8 cellular contexts compared by ENCODE assay signal in genomic region chr12:110688446-110689001, GRCh38. TPM values are rescaled to one million over a fixed set of nuclear protein-coding genes. Genes with fewer than 3 reads are reported as not detected.
DNase-seq lines count a peak whose midpoint lies in the region; ATAC-seq and TF ChIP-seq lines count a peak whose summit lies in the region.

No MANE protein-coding gene starts in this region.

- H3K36me3 ChIP-seq in lower lobe of right lung: no peaks in the 10 kb centered on the region
- H3K36me3 ChIP-seq in uterus: no peaks in the 10 kb centered on the region

- H3K4me1 ChIP-seq in lower lobe of right lung (peaks cover 26% of the 10 kb centered on the region), uterus (no peaks in the 10 kb centered on the region)

- intact Hi-C loops in lower lobe of right lung (cut with DNase I) (no loop called here), uterus (cut with DNase I; ENCODE audit: low total_unique reads) (no loop called here)

- H3K27ac ChIP-seq in lower lobe of right lung (peak overlapping the region; percentile 84), uterus (peak overlapping the region; percentile 82 to 85)

- H3K36me3 Mint-ChIP-seq in HFFc6 (ENCODE audit: low read depth): no peaks in the 10 kb centered on the region
- H3K36me3 Mint-ChIP-seq in brain: peaks cover 12% of the 10 kb centered on the region

- H3K4me3 ChIP-seq in AG09309 (ENCODE audit: control insufficient read depth, low read depth, low read length): peak overlapping the region; percentile 53
- peak overlapping the region; percentile 80 for H3K4me3 ChIP-seq in lower lobe of right lung
- peak overlapping the region; percentile 58 to 66 for H3K4me3 ChIP-seq in uterus

- TF ChIP-seq CTCF in AG09309 (IDR thresholded peaks at IDR 0.05; ENCODE audit: control insufficient read depth, insufficient read depth, low read depth, low read length, missing control alignments) (no peak), HFFc6 (IDR thresholded peaks at IDR 0.05) (no peak), brain (conservative IDR thresholded peaks at IDR 0.05) (no peak), lower lobe of right lung (IDR thresholded peaks at IDR 0.05) (no peak), uterus (IDR thresholded peaks at IDR 0.05) (no peak)

- H3K4me1 Mint-ChIP-seq in HFFc6 (ENCODE audit: low read depth) (0 out of 2 replicates have a peak, but pooled peaks cover 4% of the 10 kb centered on the region), brain (peaks cover 15% of the 10 kb centered on the region)

- H3K27me3 Mint-ChIP-seq in HFFc6 (ENCODE audit: insufficient read depth): peaks cover 43% of the 10 kb centered on the region
- peaks cover 15% of the 10 kb centered on the region for H3K27me3 Mint-ChIP-seq in brain

- peak overlapping the region; percentile 52 for H3K4me3 Mint-ChIP-seq in HFFc6
- H3K4me3 Mint-ChIP-seq in brain: peak overlapping the region; percentile 74 to 82 (median 77)

- H3K27me3 ChIP-seq in lower lobe of right lung (ENCODE audit: low read depth) (no peaks in the 10 kb centered on the region), uterus (no peaks in the 10 kb centered on the region)

- peak; percentile 44 to 52 for ATAC-seq in lower lobe of right lung

- H3K27ac Mint-ChIP-seq in HFFc6 (no peak overlapping the region), brain (no peak overlapping the region)

- H3K9me3 ChIP-seq in lower lobe of right lung (no peaks in the 10 kb centered on the region), uterus (no peaks in the 10 kb centered on the region)

- TF ChIP-seq POLR2A in uterus (IDR thresholded peaks at IDR 0.05): no peak

- H3K9me3 Mint-ChIP-seq in HFFc6: peaks cover 4% of the 10 kb centered on the region; the same call in 1 of the 2 replicates
- H3K9me3 Mint-ChIP-seq in brain: peaks cover 5 to 19% (median 16%) of the 10 kb centered on the region in 5 experiments

- DNase-seq in AG09309 (ENCODE audit: low read depth) (no peak), HFFc6 (no peak), lower lobe of right lung (no peak), uterus (no peak), NAMALWA (ENCODE audit: low spot score) (no peak), DMS153 treated with DMSO at 0.1 percent for 48 hours (lab: John Stamatoyannopoulos, UW; ENCODE audit: unreplicated experiment) (no peak), HK-2 (ENCODE audit: unreplicated experiment) (no peak)

RNA-seq across cellular contexts. Expression of gene HVCN1, which starts 0.4 kb away (rescaled TPM):
- total RNA-seq in HFFc6 (2021; fragmentation: NEBNext Ultra II Directional; extraction: Animal tissue kit (Norgen Biotek cat#: 25700)): under 1 TPM in 5 of 6 experiments, not detected in 1; 0.09 to 0.71 (median 0.33) TPM
- polyA plus RNA-seq in brain (ENCODE audit: insufficient read depth, low read depth, low replicate concordance): 7.7 TPM
- total RNA-seq in lower lobe of right lung (29.2 TPM), uterus (10 to 100 TPM in 3 of 4 donors, 1 to 10 TPM in 1; 3.8 to 18.1 (median 14.0) TPM)

RNA-seq across cellular contexts. Expression of gene PPP1CC, which starts 54.2 kb away (rescaled TPM):
- total RNA-seq in HFFc6 (2021; fragmentation: NEBNext Ultra II Directional; extraction: Animal tissue kit (Norgen Biotek cat#: 25700)): 100 to 1,000 TPM in 5 of 6 experiments, 10 to 100 TPM in 1; 95.2 to 140 (median 134) TPM
- polyA plus RNA-seq in brain (ENCODE audit: insufficient read depth, low read depth, low replicate concordance): 65.4 TPM
- total RNA-seq in lower lobe of right lung (97.8 TPM), uterus (100 to 1,000 TPM; 110 to 224 (median 134) TPM)
